1 cellular context compared by ENCODE assay signal in genomic region chr7:957418-958220, GRCh38.
TF ChIP-seq lines count a peak whose summit lies in the region.

No MANE protein-coding gene starts in this region.

TF ChIP-seq in HepG2, 621 proteins besides CTCF, POLR2A, EP300 and RAD21 (continued from another document and continues in another):
- TF ChIP-seq, protein P1, sequence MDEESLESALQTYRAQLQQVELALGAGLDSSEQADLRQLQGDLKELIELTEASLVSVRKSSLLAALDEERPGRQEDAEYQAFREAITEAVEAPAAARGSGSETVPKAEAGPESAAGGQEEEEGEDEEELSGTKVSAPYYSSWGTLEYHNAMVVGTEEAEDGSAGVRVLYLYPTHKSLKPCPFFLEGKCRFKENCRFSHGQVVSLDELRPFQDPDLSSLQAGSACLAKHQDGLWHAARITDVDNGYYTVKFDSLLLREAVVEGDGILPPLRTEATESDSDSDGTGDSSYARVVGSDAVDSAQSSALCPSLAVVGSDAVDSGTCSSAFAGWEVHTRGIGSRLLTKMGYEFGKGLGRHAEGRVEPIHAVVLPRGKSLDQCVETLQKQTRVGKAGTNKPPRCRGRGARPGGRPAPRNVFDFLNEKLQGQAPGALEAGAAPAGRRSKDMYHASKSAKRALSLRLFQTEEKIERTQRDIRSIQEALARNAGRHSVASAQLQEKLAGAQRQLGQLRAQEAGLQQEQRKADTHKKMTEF (CRISPR knock-in tag; IDR thresholded peaks at IDR 0.05) = peak; percentile 96
- TF ChIP-seq MAFF (IDR thresholded peaks at IDR 0.05; ENCODE audit: low read depth, low read length) (no peak), ZNF850 (CRISPR knock-in tag; conservative IDR thresholded peaks at IDR 0.05) (peak; percentile 90; the same call in 1 of the 2 replicates), ZSCAN21 (CRISPR knock-in tag; IDR thresholded peaks at IDR 0.05; ENCODE audit: borderline replicate concordance) (peak; percentile 94), ZNF501 (CRISPR knock-in tag; IDR thresholded peaks at IDR 0.05) (peak; percentile 96), ZNF329 (CRISPR knock-in tag; IDR thresholded peaks at IDR 0.05; ENCODE audit: low read depth) (peak; percentile 75; the same call in 1 of the 2 replicates), HIC2 (CRISPR knock-in tag; IDR thresholded peaks at IDR 0.05; ENCODE audit: low read depth) (peak; percentile 65), ZFP62 (CRISPR knock-in tag; IDR thresholded peaks at IDR 0.05) (no peak), U2AF2 (IDR thresholded peaks at IDR 0.05; ENCODE audit: low read depth, low read length) (no peak), ZNF609 (CRISPR knock-in tag; IDR thresholded peaks at IDR 0.05; ENCODE audit: borderline replicate concordance) (peak; percentile 80), JDP2 (CRISPR knock-in tag; IDR thresholded peaks at IDR 0.05; ENCODE audit: borderline replicate concordance) (no peak), SP140L (CRISPR knock-in tag; IDR thresholded peaks at IDR 0.05; ENCODE audit: borderline replicate concordance) (peak; percentile 37; the same call in 1 of the 2 replicates), TFDP2 (CRISPR knock-in tag; IDR thresholded peaks at IDR 0.05) (peak; percentile 80), HNRNPLL (IDR thresholded peaks at IDR 0.05; ENCODE audit: low read depth, low read length, poor library complexity, severe bottlenecking) (peak; percentile 54), SRSF4 (IDR thresholded peaks at IDR 0.05; ENCODE audit: low read depth, low read length, poor library complexity, severe bottlenecking) (no peak), HOXA5 (CRISPR knock-in tag; IDR thresholded peaks at IDR 0.05) (peak; percentile 54; the same call in 1 of the 2 replicates), PAWR (CRISPR knock-in tag; IDR thresholded peaks at IDR 0.05; ENCODE audit: borderline replicate concordance) (no peak), U2AF1 (optimal IDR thresholded peaks at IDR 0.05; ENCODE audit: low read depth, low read length) (no peak), ZNF552 (CRISPR knock-in tag; IDR thresholded peaks at IDR 0.05; ENCODE audit: borderline replicate concordance) (peak; percentile 90), GFI1 (CRISPR knock-in tag; IDR thresholded peaks at IDR 0.05; ENCODE audit: borderline replicate concordance) (peak; percentile 91; the same call in 1 of the 2 replicates), TARDBP (CRISPR knock-in tag; IDR thresholded peaks at IDR 0.05) (peak; percentile 85), ZNF569 (CRISPR knock-in tag; IDR thresholded peaks at IDR 0.05; ENCODE audit: borderline replicate concordance) (peak; percentile 94; the same call in 1 of the 2 replicates), THAP7 (CRISPR knock-in tag; IDR thresholded peaks at IDR 0.05) (peak; percentile 57; the same call in 1 of the 2 replicates), SPEN (CRISPR knock-in tag; IDR thresholded peaks at IDR 0.05; ENCODE audit: low read depth) (peak; percentile 83), RORA (CRISPR knock-in tag; IDR thresholded peaks at IDR 0.05) (no peak), THYN1 (CRISPR knock-in tag; IDR thresholded peaks at IDR 0.05; ENCODE audit: borderline replicate concordance, low read depth) (0 out of 2 replicates have a peak, but pooled peaks have one; percentile 62), ARNT2 (CRISPR knock-in tag; IDR thresholded peaks at IDR 0.05; ENCODE audit: low read depth) (peak; percentile 94), ETV5 (CRISPR knock-in tag; IDR thresholded peaks at IDR 0.05; ENCODE audit: borderline replicate concordance) (peak; percentile 91)
- TF ChIP-seq, protein P2, sequence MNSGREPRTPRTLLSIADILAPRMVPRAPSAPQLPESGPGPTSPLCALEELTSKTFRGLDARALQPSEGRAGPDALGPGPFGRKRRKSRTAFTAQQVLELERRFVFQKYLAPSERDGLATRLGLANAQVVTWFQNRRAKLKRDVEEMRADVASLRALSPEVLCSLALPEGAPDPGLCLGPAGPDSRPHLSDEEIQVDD (CRISPR knock-in tag; IDR thresholded peaks at IDR 0.05; ENCODE audit: borderline replicate concordance) = peak; percentile 46; the same call in 1 of the 2 replicates
- TF ChIP-seq, protein P3, sequence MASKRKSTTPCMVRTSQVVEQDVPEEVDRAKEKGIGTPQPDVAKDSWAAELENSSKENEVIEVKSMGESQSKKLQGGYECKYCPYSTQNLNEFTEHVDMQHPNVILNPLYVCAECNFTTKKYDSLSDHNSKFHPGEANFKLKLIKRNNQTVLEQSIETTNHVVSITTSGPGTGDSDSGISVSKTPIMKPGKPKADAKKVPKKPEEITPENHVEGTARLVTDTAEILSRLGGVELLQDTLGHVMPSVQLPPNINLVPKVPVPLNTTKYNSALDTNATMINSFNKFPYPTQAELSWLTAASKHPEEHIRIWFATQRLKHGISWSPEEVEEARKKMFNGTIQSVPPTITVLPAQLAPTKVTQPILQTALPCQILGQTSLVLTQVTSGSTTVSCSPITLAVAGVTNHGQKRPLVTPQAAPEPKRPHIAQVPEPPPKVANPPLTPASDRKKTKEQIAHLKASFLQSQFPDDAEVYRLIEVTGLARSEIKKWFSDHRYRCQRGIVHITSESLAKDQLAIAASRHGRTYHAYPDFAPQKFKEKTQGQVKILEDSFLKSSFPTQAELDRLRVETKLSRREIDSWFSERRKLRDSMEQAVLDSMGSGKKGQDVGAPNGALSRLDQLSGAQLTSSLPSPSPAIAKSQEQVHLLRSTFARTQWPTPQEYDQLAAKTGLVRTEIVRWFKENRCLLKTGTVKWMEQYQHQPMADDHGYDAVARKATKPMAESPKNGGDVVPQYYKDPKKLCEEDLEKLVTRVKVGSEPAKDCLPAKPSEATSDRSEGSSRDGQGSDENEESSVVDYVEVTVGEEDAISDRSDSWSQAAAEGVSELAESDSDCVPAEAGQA (IDR thresholded peaks at IDR 0.05; ENCODE audit: low read depth) = peak; percentile 29; the same call in 1 of the 2 replicates
- TF ChIP-seq, protein P3 (CRISPR knock-in tag; IDR thresholded peaks at IDR 0.05; ENCODE audit: borderline replicate concordance) = no peak
- TF ChIP-seq, protein P4, sequence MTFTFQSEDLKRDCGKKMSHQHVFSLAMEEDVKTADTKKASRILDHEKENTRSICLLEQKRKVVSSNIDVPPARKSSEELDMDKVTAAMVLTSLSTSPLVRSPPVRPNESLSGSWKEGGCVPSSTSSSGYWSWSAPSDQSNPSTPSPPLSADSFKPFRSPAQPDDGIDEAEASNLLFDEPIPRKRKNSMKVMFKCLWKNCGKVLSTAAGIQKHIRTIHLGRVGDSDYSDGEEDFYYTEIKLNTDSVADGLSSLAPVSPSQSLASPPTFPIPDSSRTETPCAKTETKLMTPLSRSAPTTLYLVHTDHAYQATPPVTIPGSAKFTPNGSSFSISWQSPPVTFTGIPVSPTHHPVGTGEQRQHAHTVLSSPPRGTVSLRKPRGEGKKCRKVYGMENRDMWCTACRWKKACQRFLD (CRISPR knock-in tag; IDR thresholded peaks at IDR 0.05; ENCODE audit: borderline replicate concordance) = peak; percentile 92
- TF ChIP-seq, protein P5, sequence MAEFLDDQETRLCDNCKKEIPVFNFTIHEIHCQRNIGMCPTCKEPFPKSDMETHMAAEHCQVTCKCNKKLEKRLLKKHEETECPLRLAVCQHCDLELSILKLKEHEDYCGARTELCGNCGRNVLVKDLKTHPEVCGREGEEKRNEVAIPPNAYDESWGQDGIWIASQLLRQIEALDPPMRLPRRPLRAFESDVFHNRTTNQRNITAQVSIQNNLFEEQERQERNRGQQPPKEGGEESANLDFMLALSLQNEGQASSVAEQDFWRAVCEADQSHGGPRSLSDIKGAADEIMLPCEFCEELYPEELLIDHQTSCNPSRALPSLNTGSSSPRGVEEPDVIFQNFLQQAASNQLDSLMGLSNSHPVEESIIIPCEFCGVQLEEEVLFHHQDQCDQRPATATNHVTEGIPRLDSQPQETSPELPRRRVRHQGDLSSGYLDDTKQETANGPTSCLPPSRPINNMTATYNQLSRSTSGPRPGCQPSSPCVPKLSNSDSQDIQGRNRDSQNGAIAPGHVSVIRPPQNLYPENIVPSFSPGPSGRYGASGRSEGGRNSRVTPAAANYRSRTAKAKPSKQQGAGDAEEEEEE (CRISPR knock-in tag; IDR thresholded peaks at IDR 0.05; ENCODE audit: borderline replicate concordance) = no peak
